In genomic region chr7:128455556-128456254, GRCh38 we compare ENCODE assay signal across 1 cellular context.
TF ChIP-seq lines count a peak whose summit lies in the region.

TSS of gene HILPDA (plus strand) at chr7:128455878. CDS start at chr7:128457269, 1,391 bp downstream.

TF ChIP-seq in HepG2, 621 proteins besides CTCF, POLR2A, EP300 and RAD21 (continued from another document and continues in another):
- TF ChIP-seq, protein P1, sequence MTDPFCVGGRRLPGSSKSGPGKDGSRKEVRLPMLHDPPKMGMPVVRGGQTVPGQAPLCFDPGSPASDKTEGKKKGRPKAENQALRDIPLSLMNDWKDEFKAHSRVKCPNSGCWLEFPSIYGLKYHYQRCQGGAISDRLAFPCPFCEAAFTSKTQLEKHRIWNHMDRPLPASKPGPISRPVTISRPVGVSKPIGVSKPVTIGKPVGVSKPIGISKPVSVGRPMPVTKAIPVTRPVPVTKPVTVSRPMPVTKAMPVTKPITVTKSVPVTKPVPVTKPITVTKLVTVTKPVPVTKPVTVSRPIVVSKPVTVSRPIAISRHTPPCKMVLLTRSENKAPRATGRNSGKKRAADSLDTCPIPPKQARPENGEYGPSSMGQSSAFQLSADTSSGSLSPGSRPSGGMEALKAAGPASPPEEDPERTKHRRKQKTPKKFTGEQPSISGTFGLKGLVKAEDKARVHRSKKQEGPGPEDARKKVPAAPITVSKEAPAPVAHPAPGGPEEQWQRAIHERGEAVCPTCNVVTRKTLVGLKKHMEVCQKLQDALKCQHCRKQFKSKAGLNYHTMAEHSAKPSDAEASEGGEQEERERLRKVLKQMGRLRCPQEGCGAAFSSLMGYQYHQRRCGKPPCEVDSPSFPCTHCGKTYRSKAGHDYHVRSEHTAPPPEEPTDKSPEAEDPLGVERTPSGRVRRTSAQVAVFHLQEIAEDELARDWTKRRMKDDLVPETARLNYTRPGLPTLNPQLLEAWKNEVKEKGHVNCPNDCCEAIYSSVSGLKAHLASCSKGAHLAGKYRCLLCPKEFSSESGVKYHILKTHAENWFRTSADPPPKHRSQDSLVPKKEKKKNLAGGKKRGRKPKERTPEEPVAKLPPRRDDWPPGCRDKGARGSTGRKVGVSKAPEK (CRISPR knock-in tag; IDR thresholded peaks at IDR 0.05; ENCODE audit: borderline replicate concordance), result no peak
- TF ChIP-seq ZNF891 (CRISPR knock-in tag; IDR thresholded peaks at IDR 0.05) (peak; percentile 76; the same call in 1 of the 2 replicates), NCOA2 (CRISPR knock-in tag; IDR thresholded peaks at IDR 0.05) (peak; percentile 20; the same call in 1 of the 2 replicates), HNF1A (IDR thresholded peaks at IDR 0.05; ENCODE audit: low read depth) (no peak), HNF1A (CRISPR knock-in tag; IDR thresholded peaks at IDR 0.05; ENCODE audit: borderline replicate concordance) (0 out of 2 replicates have a peak, but pooled peaks have one; percentile 18), ZNF674 (CRISPR knock-in tag; IDR thresholded peaks at IDR 0.05; ENCODE audit: low read depth) (no peak), ZNF550 (CRISPR knock-in tag; IDR thresholded peaks at IDR 0.05; ENCODE audit: borderline replicate concordance) (no peak), HNRNPUL1 (IDR thresholded peaks at IDR 0.05; ENCODE audit: low read depth, low read length) (no peak), MIXL1 (CRISPR knock-in tag; IDR thresholded peaks at IDR 0.05) (no peak; the same call in 1 of the 2 replicates), CENPT (CRISPR knock-in tag; IDR thresholded peaks at IDR 0.05; ENCODE audit: low read depth) (no peak), ZNF205 (CRISPR knock-in tag; IDR thresholded peaks at IDR 0.05) (0 out of 2 replicates have a peak, but pooled peaks have one; percentile 18), ATF7-NPFF (CRISPR knock-in tag; IDR thresholded peaks at IDR 0.05; ENCODE audit: low read depth) (peak; percentile 93), KDM1A (CRISPR knock-in tag; IDR thresholded peaks at IDR 0.05) (no peak), MIER3 (CRISPR knock-in tag; IDR thresholded peaks at IDR 0.05; ENCODE audit: borderline replicate concordance) (no peak), PHF5A (CRISPR knock-in tag; IDR thresholded peaks at IDR 0.05; ENCODE audit: low read depth, unreplicated experiment) (no peak), ZNF615 (CRISPR knock-in tag; IDR thresholded peaks at IDR 0.05; ENCODE audit: borderline replicate concordance) (no peak), SP4 (CRISPR knock-in tag; IDR thresholded peaks at IDR 0.05) (0 out of 2 replicates have a peak, but pooled peaks have one; percentile 28), SAFB2 (CRISPR knock-in tag; IDR thresholded peaks at IDR 0.05; ENCODE audit: borderline replicate concordance, low read depth) (peak; percentile 76; the same call in 1 of the 2 replicates), ZNF484 (CRISPR knock-in tag; IDR thresholded peaks at IDR 0.05; ENCODE audit: borderline replicate concordance, low read depth) (no peak; the same call in 1 of the 2 replicates), ZNF382 (CRISPR knock-in tag; IDR thresholded peaks at IDR 0.05; ENCODE audit: borderline replicate concordance) (no peak), GFI1 (CRISPR knock-in tag; IDR thresholded peaks at IDR 0.05; ENCODE audit: borderline replicate concordance) (peak; percentile 71; the same call in 1 of the 2 replicates), ZNF331 (CRISPR knock-in tag; IDR thresholded peaks at IDR 0.05) (peak; percentile 53; the same call in 1 of the 2 replicates), PRDM10 (CRISPR knock-in tag; IDR thresholded peaks at IDR 0.05; ENCODE audit: low read depth) (no peak), ZHX2 (IDR thresholded peaks at IDR 0.05; ENCODE audit: low read depth) (no peak; the same call in 1 of the 2 replicates), ZHX2 (CRISPR knock-in tag; IDR thresholded peaks at IDR 0.05; ENCODE audit: borderline replicate concordance) (no peak), SIN3A (IDR thresholded peaks at IDR 0.05; ENCODE audit: borderline replicate concordance, low read depth, low read length) (no peak; the same call in 1 of the 2 replicates), TOE1 (CRISPR knock-in tag; IDR thresholded peaks at IDR 0.05) (no peak; the same call in 1 of the 2 replicates), TRAFD1 (CRISPR knock-in tag; IDR thresholded peaks at IDR 0.05; ENCODE audit: borderline replicate concordance) (peak; percentile 30; the same call in 1 of the 2 replicates), ZNF326 (CRISPR knock-in tag; IDR thresholded peaks at IDR 0.05; ENCODE audit: borderline replicate concordance) (no peak), POLR2AphosphoS2 (IDR thresholded peaks at IDR 0.05; ENCODE audit: low read depth, low read length) (no peak), PHF20 (CRISPR knock-in tag; IDR thresholded peaks at IDR 0.05) (peak; percentile 73; the same call in 1 of the 2 replicates), PHB2 (IDR thresholded peaks at IDR 0.05; ENCODE audit: partially characterized antibody) (no peak), AGO1 (IDR thresholded peaks at IDR 0.05; ENCODE audit: low read depth, low read length, poor library complexity, severe bottlenecking) (peak; percentile 30)
- TF ChIP-seq, protein P2, sequence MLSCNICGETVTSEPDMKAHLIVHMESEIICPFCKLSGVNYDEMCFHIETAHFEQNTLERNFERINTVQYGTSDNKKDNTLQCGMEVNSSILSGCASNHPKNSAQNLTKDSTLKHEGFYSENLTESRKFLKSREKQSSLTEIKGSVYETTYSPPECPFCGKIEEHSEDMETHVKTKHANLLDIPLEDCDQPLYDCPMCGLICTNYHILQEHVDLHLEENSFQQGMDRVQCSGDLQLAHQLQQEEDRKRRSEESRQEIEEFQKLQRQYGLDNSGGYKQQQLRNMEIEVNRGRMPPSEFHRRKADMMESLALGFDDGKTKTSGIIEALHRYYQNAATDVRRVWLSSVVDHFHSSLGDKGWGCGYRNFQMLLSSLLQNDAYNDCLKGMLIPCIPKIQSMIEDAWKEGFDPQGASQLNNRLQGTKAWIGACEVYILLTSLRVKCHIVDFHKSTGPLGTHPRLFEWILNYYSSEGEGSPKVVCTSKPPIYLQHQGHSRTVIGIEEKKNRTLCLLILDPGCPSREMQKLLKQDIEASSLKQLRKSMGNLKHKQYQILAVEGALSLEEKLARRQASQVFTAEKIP (CRISPR knock-in tag; IDR thresholded peaks at IDR 0.05; ENCODE audit: borderline replicate concordance), result no peak
- TF ChIP-seq, protein P3, sequence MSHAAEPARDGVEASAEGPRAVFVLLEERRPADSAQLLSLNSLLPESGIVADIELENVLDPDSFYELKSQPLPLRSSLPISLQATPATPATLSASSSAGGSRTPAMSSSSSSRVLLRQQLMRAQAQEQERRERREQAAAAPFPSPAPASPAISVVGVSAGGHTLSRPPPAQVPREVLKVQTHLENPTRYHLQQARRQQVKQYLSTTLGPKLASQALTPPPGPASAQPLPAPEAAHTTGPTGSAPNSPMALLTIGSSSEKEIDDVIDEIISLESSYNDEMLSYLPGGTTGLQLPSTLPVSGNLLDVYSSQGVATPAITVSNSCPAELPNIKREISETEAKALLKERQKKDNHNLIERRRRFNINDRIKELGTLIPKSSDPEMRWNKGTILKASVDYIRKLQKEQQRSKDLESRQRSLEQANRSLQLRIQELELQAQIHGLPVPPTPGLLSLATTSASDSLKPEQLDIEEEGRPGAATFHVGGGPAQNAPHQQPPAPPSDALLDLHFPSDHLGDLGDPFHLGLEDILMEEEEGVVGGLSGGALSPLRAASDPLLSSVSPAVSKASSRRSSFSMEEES (CRISPR knock-in tag; IDR thresholded peaks at IDR 0.05), result peak; percentile 25; the same call in 1 of the 2 replicates
